ENCODE assay signal across 8 cellular contexts in the genomic region with DNA sequence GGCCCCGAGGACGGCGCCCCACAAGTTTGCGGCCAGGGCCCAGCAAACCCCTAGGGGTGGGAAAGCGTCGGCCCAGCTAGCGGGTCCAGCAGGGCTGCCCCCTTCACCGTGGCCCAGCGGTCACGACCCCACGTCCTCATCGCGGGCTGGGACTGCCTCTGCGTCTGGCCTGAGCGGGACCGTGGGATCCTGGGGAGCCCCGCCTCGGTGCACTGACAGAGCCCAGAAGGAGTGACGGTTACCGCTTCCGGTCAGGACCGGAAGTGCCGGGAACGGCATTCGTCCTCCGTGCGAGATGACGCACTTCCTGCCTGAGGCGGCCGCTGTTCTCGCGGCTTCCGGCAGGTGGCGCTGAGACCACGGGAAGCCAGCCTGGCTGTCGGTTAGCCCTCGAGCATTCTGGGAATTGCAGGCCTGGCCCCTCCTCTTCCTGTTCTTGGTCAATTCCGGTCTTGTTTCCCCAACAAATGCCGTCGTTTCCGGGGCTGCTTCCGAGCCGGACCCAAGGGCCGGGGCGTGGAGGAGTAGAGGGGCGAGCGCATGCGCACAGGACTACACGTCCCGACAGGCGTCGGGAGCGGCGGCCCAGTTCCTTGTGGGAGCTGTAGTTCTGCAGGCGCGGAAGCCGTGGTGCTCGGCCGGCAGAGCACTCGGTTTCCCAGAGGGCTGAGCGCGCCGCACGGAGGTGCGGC. TPM values are rescaled to one million over a fixed set of nuclear protein-coding genes. Genes with fewer than 3 reads are reported as not detected.
DNase-seq lines count a peak whose midpoint lies in the region; ATAC-seq and TF ChIP-seq lines count a peak whose summit lies in the region.

A gene (plus strand): TSS at position 682 of the 692 bp plus-strand sequence. CDS start 1,884 bp downstream, outside the sequence.

- peaks cover 18 to 66% (median 53%) of the 10 kb centered on the region in 4 donors for H3K36me3 ChIP-seq in upper lobe of left lung

- H3K4me3 ChIP-seq in upper lobe of left lung, result peak within 1 kb of the TSS; percentile 75 to 89 (median 78)

- TF ChIP-seq CTCF in GM12873 (IDR thresholded peaks at IDR 0.05; ENCODE audit: insufficient read depth, low read depth, low read length, missing control alignments) (peak; percentile 98), upper lobe of left lung (IDR thresholded peaks at IDR 0.05) (peak; percentile 88 to 100 (median 99))

- H3K9me3 ChIP-seq in upper lobe of left lung, result no peaks in the 10 kb centered on the region

- WGBS in adipose tissue, 3 donors, result 0 to 1% (median 0%) methylated on average over 65 of the region's 65 CpGs
- 0% methylated on average over 25 of the region's 65 CpGs; no CpG with 5 or more reads in 1 of the 2 donors for WGBS in upper lobe of left lung, 2 donors

- no peaks in the 10 kb centered on the region for H3K27me3 ChIP-seq in upper lobe of left lung

- TF ChIP-seq POLR2A in upper lobe of left lung (IDR thresholded peaks at IDR 0.05), result peak; percentile 58 to 90 (median 75)

- peak; percentile 97 for DNase-seq in NCI-H1417 treated with DMSO at 0.1 percent for 48 hours (lab: John Stamatoyannopoulos, UW)
- peak; percentile 99 for DNase-seq in T follicular helper cell (ENCODE audit: low read depth)
- peak; percentile 100 for DNase-seq in cardiac septum (ENCODE audit: low spot score)
- peak; percentile 100 for DNase-seq in pons (ENCODE audit: low spot score)
- peak; percentile 99 to 100 for DNase-seq in upper lobe of left lung

- H3K27ac ChIP-seq in adipose tissue (ENCODE audit: low read depth, low read length), result peak within 1 kb of the TSS; percentile 96
- peak within 1 kb of the TSS; percentile 94 to 100 (median 98) for H3K27ac ChIP-seq in upper lobe of left lung

- TF ChIP-seq EP300 in upper lobe of left lung (IDR thresholded peaks at IDR 0.05), result peak; percentile 96 to 99 (median 98)

- ATAC-seq in HG02763 (IDR thresholded peaks at IDR 0.05; ENCODE audit: unreplicated experiment), result peak; percentile 82
- peak; percentile 94 to 95 for ATAC-seq in upper lobe of left lung (ENCODE audit: low FRiP score in 2 of 2)

- intact Hi-C loops in cardiac septum (cut with DNase I), result loop anchor here (1.0 kb wide), 1 partner anchor 17 kb away; no protein-coding TSS in a partner anchor

- peaks cover 23 to 33% (median 25%) of the 10 kb centered on the region in 4 donors for H3K4me1 ChIP-seq in upper lobe of left lung

RNA-seq across cellular contexts. Expression of the gene that starts here (rescaled TPM):
- 10 to 100 TPM; 21.0 to 58.0 (median 49.8) TPM for polyA plus RNA-seq in adipose tissue
- total RNA-seq in cardiac septum (36.2 TPM), upper lobe of left lung (10 to 100 TPM; 28.9 to 69.4 (median 50.3) TPM)

Comparison
In these comparisons a context has a peak if more than half of its experiments do, and no peak if none do; other contexts are left out.
1. Peak in every context shown above with its lines: DNase-seq, ATAC-seq, H3K4me3 ChIP-seq and H3K27ac ChIP-seq.